ENCODE assay signal across 23 cellular contexts in genomic region chr12:11722578-11723138, GRCh38.
A peak's percentile ranks its signal among the peaks of the same experiment; 100 is the strongest.
DNase-seq lines count a peak whose midpoint lies in the region; ATAC-seq, FAIRE-seq and TF ChIP-seq lines count a peak whose summit lies in the region.
"Had no signal": no experiment of that assay in that cellular context is flagged by ENCODE, and none has a peak within 500 bp of the region (broad histone marks: within the 10 kb centered on the region; RNA-seq: fewer than 3 reads in every experiment).

No MANE protein-coding gene starts in this region.

- H3K27ac Mint-ChIP-seq in CD4-positive, alpha-beta T cell: peak overlapping the region; percentile 16
- peak overlapping the region; percentile 26 for H3K27ac Mint-ChIP-seq in mesothelial cell of epicardium
- H3K27ac Mint-ChIP-seq: B cell; CD8-positive, alpha-beta T cell had no signal

- WGBS in GM12878 (ENCODE audit: insufficient coverage, insufficient replicate concordance, low lambda C conversion rate, missing lambda C conversion rate): 20% methylated on average over 8 of the region's 8 CpGs

- no peaks in the 10 kb centered on the region for H4K20me1 ChIP-seq in GM12878 (ENCODE audit: control insufficient read depth, insufficient read depth)

- FAIRE-seq in GM12878 (lab: Jason Lieb, UNC): no peak

- POLR2A ChIA-PET in CD4-positive, alpha-beta T cell (lab: Charles Lee): no interaction called here
- POLR2A ChIA-PET in GM12878 (lab: Charles Lee): interaction anchor here (0.9 to 1.6 kb wide), 5 partner anchors 9 to 56 kb away, joined by 3 to 5 read pairs (median 4); no protein-coding TSS in a partner anchor

- peaks cover 13 to 16% of the 10 kb centered on the region in 2 experiments for H3K36me3 ChIP-seq in GM12878 (ENCODE audit: control insufficient read depth in 2 of 2, insufficient read depth in 2 of 2, low read length in 1 of 2)
- H3K36me3 ChIP-seq: HAP-1, Peyer's patch had no signal

- H3K27ac ChIP-seq in CD4-positive, alpha-beta T cell (ENCODE audit: low read depth, low read length): no peak overlapping the region
- H3K27ac ChIP-seq in GM12878 (ENCODE audit: control insufficient read depth, insufficient read depth): peak overlapping the region; percentile 90
- H3K27ac ChIP-seq: GM23248 had no signal

- CTCF ChIA-PET in CD4-positive, alpha-beta T cell (lab: Charles Lee): no interaction called here
- CTCF ChIA-PET in GM12878 (lab: Yijun Ruan, JAX): interaction anchor here (1.1 to 2.3 kb wide), 6 partner anchors 9 to 88 kb away, joined by 3 to 8 read pairs (median 4); no protein-coding TSS in a partner anchor

- H3K4me3 ChIP-seq in GM12878: peak overlapping the region; percentile 6; the same call in 1 of the 2 replicates
- H3K4me3 ChIP-seq: GM23248, HAP-1, Peyer's patch had no signal

- TF ChIP-seq RAD21 in GM12878 (IDR thresholded peaks at IDR 0.05; ENCODE audit: insufficient read depth, low read depth, low read length): no peak

- H3K4me1 Mint-ChIP-seq in CD4-positive, alpha-beta T cell (ENCODE audit: low read depth): peaks cover 50% of the 10 kb centered on the region
- H3K4me1 Mint-ChIP-seq in mesothelial cell of epicardium: peaks cover 46% of the 10 kb centered on the region

- H3K79me2 ChIP-seq in GM12878 (ENCODE audit: control insufficient read depth, insufficient read depth, low read length): peaks cover 98% of the 10 kb centered on the region

- no peak overlapping the region for H3K4me3 Mint-ChIP-seq in CD4-positive, alpha-beta T cell
- no peak overlapping the region for H3K4me3 Mint-ChIP-seq in mesothelial cell of epicardium
- H3K4me3 Mint-ChIP-seq: B cell; CD8-positive, alpha-beta T cell had no signal

- peaks cover 7% of the 10 kb centered on the region for H3K36me3 Mint-ChIP-seq in CD4-positive, alpha-beta T cell (ENCODE audit: low read depth)
- peaks cover 5% of the 10 kb centered on the region for H3K36me3 Mint-ChIP-seq in mesothelial cell of epicardium
- H3K36me3 Mint-ChIP-seq: CD8-positive, alpha-beta T cell had no signal

- SMC1A ChIA-PET in GM12878 (lab: Charles Lee; ENCODE audit: uncharacterized antibody, unreplicated experiment): interaction anchor here (0.7 to 21.5 kb wide), 10 partner anchors 7 to 311 kb away, joined by 3 to 433 read pairs (median 4); no protein-coding TSS in a partner anchor

- no peak overlapping the region for H2AFZ ChIP-seq in GM12878 (ENCODE audit: control insufficient read depth, low read depth, low read length)
- H2AFZ ChIP-seq: GM23248 had no signal

- no peak for TF ChIP-seq CTCF in CD4-positive, alpha-beta T cell (IDR thresholded peaks at IDR 0.05)
- TF ChIP-seq CTCF in GM12878 (IDR thresholded peaks at IDR 0.05 in 2 of 3, conservative IDR thresholded peaks at IDR 0.05 in 1 of 3; ENCODE audit: control insufficient read depth in 2 of 3, extremely low read depth in 1 of 3, insufficient read depth in 1 of 3, low read depth in 3 of 3, low read length in 3 of 3) (no peak), mesothelial cell of epicardium (IDR thresholded peaks at IDR 0.05; ENCODE audit: unreplicated experiment) (no peak)

- H3K9ac ChIP-seq in GM12878 (ENCODE audit: control insufficient read depth, insufficient read depth, low read length): peak overlapping the region; percentile 56
- H3K9ac ChIP-seq: GM23248 had no signal

- no TSS peak for BruUV-seq in GM12878 (replicated peaks; lab: Mats Ljungman, UMichigan)

- ATAC-seq in CD4-positive, alpha-beta T cell (ENCODE audit: poor library complexity): no peak
- ATAC-seq in GM18868 (IDR thresholded peaks at IDR 0.05; ENCODE audit: unreplicated experiment) (peak; percentile 29), GM12878 (peak; percentile 17), GM21360 (IDR thresholded peaks at IDR 0.05; ENCODE audit: unreplicated experiment) (no peak), HG03520 (IDR thresholded peaks at IDR 0.05; ENCODE audit: unreplicated experiment) (no peak), GM18505 (IDR thresholded peaks at IDR 0.05; ENCODE audit: unreplicated experiment) (no peak)
- ATAC-seq: CD8-positive, alpha-beta T cell had no signal

- in situ Hi-C loops in GM12878 (cut with MboI): no loop called here

- no peak for TF ChIP-seq EP300 in GM12878 (IDR thresholded peaks at IDR 0.05; ENCODE audit: borderline replicate concordance in 1 of 2, control insufficient read depth in 1 of 2, low read depth in 2 of 2, low read length in 2 of 2)

- RAD21 ChIA-PET in GM12878 (lab: Charles Lee; ENCODE audit: unreplicated experiment): interaction anchor here (1.1 to 19.9 kb wide), 4 partner anchors 6 to 68 kb away, joined by 3 to 497 read pairs (median 56); no protein-coding TSS in a partner anchor

- DNase-seq in CD4-positive, alpha-beta T cell: no peak
- DNase-seq in GM12878 (ENCODE audit: low read depth, low spot score) (no peak), mesothelial cell of epicardium (ENCODE audit: low spot score in 2 of 2, unreplicated experiment in 2 of 2) (no peak)
- no peak for DNase-seq in activated CD8-positive, alpha-beta memory T cell treated with anti-CD3 and anti-CD28 coated beads, Interleukin-2, amount 50 U/mL, for 48 hours
- DNase-seq: Calu3; CD8-positive, alpha-beta T cell; GF-D8; GM23248; KG1; MV-4-11; NCI-H1417; NCI-H187; NCI-H2227 treated with DMSO at 0.1 percent for 48 hours; NCI-H510A treated with DMSO at 0.1 percent for 48 hours; NCI-H82; Peyer's patch; SW 1271 had no signal

- H3K27me3 ChIP-seq in CD4-positive, alpha-beta T cell (ENCODE audit: control insufficient read depth, insufficient read depth, low read length): no peaks in the 10 kb centered on the region
- H3K27me3 ChIP-seq in GM12878 (replicated peaks in 1 of 2; ENCODE audit: control insufficient read depth in 2 of 2, insufficient read depth in 2 of 2, low read length in 1 of 2): no peaks in the 10 kb centered on the region
- H3K27me3 ChIP-seq: Peyer's patch had no signal

- H3K4me1 ChIP-seq in GM12878 (ENCODE audit: control insufficient read depth, insufficient read depth, low read length): peaks cover 98% of the 10 kb centered on the region
- H3K4me1 ChIP-seq: HAP-1 had no signal

- peak overlapping the region; percentile 79 for H3K4me2 ChIP-seq in GM12878 (ENCODE audit: control insufficient read depth, insufficient read depth)

- intact Hi-C loops in CD4-positive, alpha-beta T cell (cut with DNase I, micrococcal nuclease): no loop called here
- intact Hi-C loops in GM12878 (cut with micrococcal nuclease; ENCODE audit: unreplicated experiment): no loop called here

- no peaks in the 10 kb centered on the region for H3K27me3 Mint-ChIP-seq in CD4-positive, alpha-beta T cell
- H3K27me3 Mint-ChIP-seq in mesothelial cell of epicardium (ENCODE audit: low read depth): no peaks in the 10 kb centered on the region
- H3K27me3 Mint-ChIP-seq: B cell had no signal

- H3K9me3 ChIP-seq in CD4-positive, alpha-beta T cell (ENCODE audit: control insufficient read depth, low read length): no peaks in the 10 kb centered on the region
- peaks cover 5% of the 10 kb centered on the region for H3K9me3 ChIP-seq in GM12878 (replicated peaks; ENCODE audit: control insufficient read depth, insufficient read depth, low read length)
- H3K9me3 ChIP-seq: HAP-1, Peyer's patch had no signal

- TF ChIP-seq POLR2A in GM12878 (IDR thresholded peaks at IDR 0.05; ENCODE audit: low read depth, low read length) (no peak), GM18505 (IDR thresholded peaks at IDR 0.05; ENCODE audit: borderline replicate concordance, extremely low read depth, insufficient read depth, insufficient read length) (no peak)

- no peaks in the 10 kb centered on the region for H3K9me3 Mint-ChIP-seq in CD4-positive, alpha-beta T cell
- peaks cover 5% of the 10 kb centered on the region for H3K9me3 Mint-ChIP-seq in mesothelial cell of epicardium
- H3K9me3 Mint-ChIP-seq: CD8-positive, alpha-beta T cell had no signal

TF ChIP-seq in GM12878, 131 proteins besides CTCF, POLR2A, EP300 and RAD21 (continues in another document):
- TF ChIP-seq PBX3 (IDR thresholded peaks at IDR 0.05; ENCODE audit: insufficient replicate concordance, low read depth, low read length) (no peak), TARDBP (IDR thresholded peaks at IDR 0.05; ENCODE audit: borderline replicate concordance) (no peak), STAT1 (conservative IDR thresholded peaks at IDR 0.05) (no peak), SIX5 (IDR thresholded peaks at IDR 0.05; ENCODE audit: low read depth, low read length, severe bottlenecking) (no peak), POLR2AphosphoS5 (IDR thresholded peaks at IDR 0.05; ENCODE audit: low read length) (no peak), FOS (IDR thresholded peaks at IDR 0.05; ENCODE audit: borderline replicate concordance, extremely low read depth, insufficient read length) (no peak), FOXM1 (IDR thresholded peaks at IDR 0.05; ENCODE audit: low read depth, low read length) (peak; percentile 55; the same call in 1 of the 2 replicates), ZNF207 (IDR thresholded peaks at IDR 0.05; ENCODE audit: borderline replicate concordance) (no peak), NR2C1 (IDR thresholded peaks at IDR 0.05) (0 out of 2 replicates have a peak, but pooled peaks have one; percentile 14), IKZF2 (IDR thresholded peaks at IDR 0.05) (peak in 1 of 2 experiments; percentile 14; a peak in 1 of 4 replicates), TCF12 (IDR thresholded peaks at IDR 0.05; ENCODE audit: low read depth, low read length) (no peak), USF1 (IDR thresholded peaks at IDR 0.05; ENCODE audit: borderline replicate concordance, extremely low read length, insufficient read depth, low read depth, low read length) (no peak)

Comparison
In these comparisons a context has a peak if more than half of its experiments do, and no peak if none do; other contexts are left out.
1. ATAC-seq: peak in GM18868 (single experiment) and GM12878 (single experiment); none in CD4-positive, alpha-beta T cell (single experiment), GM21360 (single experiment), HG03520 (single experiment) and GM18505 (single experiment).